8 cellular contexts compared by ENCODE assay signal in genomic region chr4:25159837-25160713, GRCh38. TPM values are rescaled to one million over a fixed set of nuclear protein-coding genes. Genes with fewer than 3 reads are reported as not detected.
A peak's percentile ranks its signal among the peaks of the same experiment; 100 is the strongest.
DNase-seq lines count a peak whose midpoint lies in the region; ATAC-seq, FAIRE-seq and TF ChIP-seq lines count a peak whose summit lies in the region.

TSS of gene SEPSECS (minus strand) at chr4:25160449. CDS start at chr4:25160369, 80 bp downstream.

- peaks cover 2% of the 10 kb centered on the region for H3K36me3 Mint-ChIP-seq in chondrocyte (ENCODE audit: low read depth)

- H3K4me1 ChIP-seq in kidney (ENCODE audit: control insufficient read depth in 1 of 2, insufficient read depth in 1 of 2, low read depth in 1 of 2, low read length in 2 of 2), result peaks cover 0 to 6% of the 10 kb centered on the region in 2 donors

- H3K4me1 Mint-ChIP-seq in chondrocyte (ENCODE audit: low read depth), result peaks cover 28% of the 10 kb centered on the region

- H3K9me3 ChIP-seq in kidney (ENCODE audit: control insufficient read depth in 1 of 2, low read length in 2 of 2), result no peaks in the 10 kb centered on the region

- no peaks in the 10 kb centered on the region for H3K9me3 Mint-ChIP-seq in chondrocyte (ENCODE audit: low read depth)

- ATAC-seq in HG03432 (IDR thresholded peaks at IDR 0.05; ENCODE audit: unreplicated experiment), result peak; percentile 89

- no peaks in the 10 kb centered on the region for H3K27me3 Mint-ChIP-seq in chondrocyte (ENCODE audit: low read depth)

- H3K9ac ChIP-seq in kidney (ENCODE audit: low read length in 2 of 2), result peak within 1 kb of the TSS; percentile 92 to 95

- peak within 1 kb of the TSS; percentile 81 for H3K4me3 Mint-ChIP-seq in chondrocyte (ENCODE audit: unreplicated experiment)

- DNase-seq in AG20443 (ENCODE audit: low spot score) (peak; percentile 97), NCI-H510A (lab: John Stamatoyannopoulos, UW) (peak; percentile 77), chondrocyte (ENCODE audit: low spot score) (peak; percentile 98), kidney (peak; percentile 99)
- DNase-seq in activated CD4-positive, alpha-beta T cell treated with anti-CD3 and anti-CD28 coated beads for 1 hour, result peak; percentile 87
- peak; percentile 97 for DNase-seq in stimulated activated CD4-positive, alpha-beta T cell treated with anti-CD3 and anti-CD28 coated beads, Interleukin-15, amount 100 ng/mL, for 24 hours

- peak within 1 kb of the TSS; percentile 97 to 98 for H3K4me3 ChIP-seq in kidney (ENCODE audit: low read length in 2 of 2)

- peak within 1 kb of the TSS; percentile 98 for H3K27ac Mint-ChIP-seq in chondrocyte (ENCODE audit: unreplicated experiment)

- TF ChIP-seq CTCF in chondrocyte (IDR thresholded peaks at IDR 0.05) (peak; percentile 21), kidney (IDR thresholded peaks at IDR 0.05; ENCODE audit: borderline replicate concordance, extremely low read depth, insufficient read depth) (peak; percentile 3)

- no peaks in the 10 kb centered on the region for H3K36me3 ChIP-seq in kidney (ENCODE audit: control insufficient read depth in 1 of 2, insufficient read depth in 2 of 2, low read length in 2 of 2)

- peak; percentile 94 for TF ChIP-seq POLR2A in GM19099 (IDR thresholded peaks at IDR 0.05; ENCODE audit: extremely low read depth, insufficient read length, low read depth)

- intact Hi-C loops in kidney (cut with DNase I), result no loop called here

- H3K27ac ChIP-seq in kidney (ENCODE audit: low read depth in 2 of 2, low read length in 2 of 2), result peak within 1 kb of the TSS; percentile 94 to 96

- FAIRE-seq in kidney (lab: Jason Lieb, UNC), result peak; percentile 87

RNA-seq across cellular contexts. Expression of gene SEPSECS, which starts in this region (rescaled TPM):
- 5.4 to 7.8 TPM (median 6.1 TPM) in 3 replicates for total RNA-seq in chondrocyte
- 13.8 TPM for total RNA-seq in kidney
- polyA plus RNA-seq in kidney (ENCODE audit: insufficient read depth, low read depth, low replicate concordance), result 7.3 TPM

Comparison
In these comparisons a context has a peak if more than half of its experiments do, and no peak if none do; other contexts are left out.
1. Peak in every context shown above with its lines: DNase-seq, ATAC-seq, H3K4me3 ChIP-seq and H3K27ac ChIP-seq.